Comparison of ENCODE assay signal across 25 cellular contexts in the genomic region with DNA sequence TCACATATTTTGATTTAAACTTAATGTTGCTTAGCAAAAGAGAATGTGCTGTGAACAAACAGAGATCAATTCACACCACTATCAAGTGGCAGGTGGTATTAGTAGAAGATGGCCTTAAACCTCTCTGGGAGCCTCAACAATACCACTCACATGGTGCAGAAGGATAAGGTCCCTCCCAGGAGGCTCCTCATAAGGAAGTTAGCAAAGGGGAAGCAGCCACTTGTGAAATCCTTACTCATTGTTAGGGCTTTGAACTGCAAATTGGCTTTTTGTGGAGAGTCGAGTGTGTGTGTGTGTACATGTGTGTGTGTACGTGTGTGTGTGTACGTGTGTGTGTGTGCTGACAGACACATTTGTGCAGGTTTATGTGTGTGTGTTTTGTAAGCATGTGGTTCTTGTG. TPM values are rescaled to one million over a fixed set of nuclear protein-coding genes. Genes with fewer than 3 reads are reported as not detected.
"Had no signal": no experiment of that assay in that cellular context is flagged by ENCODE, and none has a peak within 500 bp of the region (broad histone marks: within the 10 kb centered on the region; RNA-seq: fewer than 3 reads in every experiment).

No MANE protein-coding gene starts in this region.

- H3K9me3 Mint-ChIP-seq: activated T-cell treated with anti-CD3 and anti-CD28 coated beads, Interleukin-2, amount 50 U/mL, for 72 hours; dendritic cell treated with granulocyte-macrophage colony-stimulating factor and Interleukin-4, amounts not matched to agents 40 ng/mL and 50 ng/mL, for 4 days; nephron progenitor cell; stimulated activated effector memory CD8-positive, alpha-beta T cell treated with anti-CD3 and anti-CD28 coated beads, Interleukin-12 subunit alpha, Interleukin-12 subunit beta, amount 100 ng/mL, for 72 hours had no signal

- H3K27ac ChIP-seq: ascending aorta, breast epithelium, gastrocnemius medialis, heart left ventricle, left lung, sigmoid colon, stomach, WERI-Rb-1 had no signal

- DNase-seq: activated CD4-positive, alpha-beta T cell treated with anti-CD3 and anti-CD28 coated beads, Interleukin-2, amount 50 U/mL, for 4 hours; activated effector memory CD4-positive, alpha-beta T cell treated with anti-CD3 and anti-CD28 coated beads, Interleukin-2, amount 50 U/mL, for 16 hours; activated naive CD4-positive, alpha-beta T cell treated with anti-CD3 and anti-CD28 coated beads, Interleukin-2, amount 50 U/mL, for 16 hours; activated T-cell treated with anti-CD3 and anti-CD28 coated beads, Interleukin-2, amount 50 U/mL, for 72 hours; effector CD8-positive, alpha-beta T cell; gastrocnemius medialis; heart left ventricle; kidney; left lung; midbrain; nephron progenitor cell; nucleus accumbens; sigmoid colon; stimulated activated CD4-positive, alpha-beta T cell treated with anti-CD3 and anti-CD28 coated beads, Interleukin-4, amount 100 ng/mL, for 24 hours; stomach; trophoblast cell; WERI-Rb-1 had no signal

- H3K27ac Mint-ChIP-seq: activated T-cell treated with anti-CD3 and anti-CD28 coated beads, Interleukin-2, amount 50 U/mL, for 72 hours; dendritic cell treated with granulocyte-macrophage colony-stimulating factor and Interleukin-4, amounts not matched to agents 40 ng/mL and 50 ng/mL, for 4 days; nephron progenitor cell; stimulated activated effector memory CD8-positive, alpha-beta T cell treated with anti-CD3 and anti-CD28 coated beads, Interleukin-12 subunit alpha, Interleukin-12 subunit beta, amount 100 ng/mL, for 72 hours had no signal

- H3K4me3 ChIP-seq: ascending aorta, breast epithelium, gastrocnemius medialis, heart left ventricle, left lung, sigmoid colon, stomach had no signal

- H3K27me3 ChIP-seq: ascending aorta, sigmoid colon had no signal

- H3K4me1 Mint-ChIP-seq: stimulated activated effector memory CD8-positive, alpha-beta T cell treated with anti-CD3 and anti-CD28 coated beads, Interleukin-12 subunit alpha, Interleukin-12 subunit beta, amount 100 ng/mL, for 72 hours had no signal

- H3K9me3 ChIP-seq: ascending aorta, breast epithelium, gastrocnemius medialis, heart left ventricle, left lung, sigmoid colon, stomach had no signal

- H3K4me1 ChIP-seq: ascending aorta, breast epithelium, gastrocnemius medialis, heart left ventricle, left lung, sigmoid colon, stomach had no signal

- H3K36me3 ChIP-seq: ascending aorta, breast epithelium, gastrocnemius medialis, heart left ventricle, left lung, sigmoid colon, stomach, WERI-Rb-1 had no signal

- H3K4me3 Mint-ChIP-seq: activated T-cell treated with anti-CD3 and anti-CD28 coated beads, Interleukin-2, amount 50 U/mL, for 72 hours; dendritic cell treated with granulocyte-macrophage colony-stimulating factor and Interleukin-4, amounts not matched to agents 40 ng/mL and 50 ng/mL, for 4 days; nephron progenitor cell; stimulated activated effector memory CD8-positive, alpha-beta T cell treated with anti-CD3 and anti-CD28 coated beads, Interleukin-12 subunit alpha, Interleukin-12 subunit beta, amount 100 ng/mL, for 72 hours had no signal

- H3K36me3 Mint-ChIP-seq: stimulated activated effector memory CD8-positive, alpha-beta T cell treated with anti-CD3 and anti-CD28 coated beads, Interleukin-12 subunit alpha, Interleukin-12 subunit beta, amount 100 ng/mL, for 72 hours had no signal

- FAIRE-seq: kidney had no signal

- ATAC-seq: activated T-cell treated with anti-CD3 and anti-CD28 coated beads, Interleukin-2, amount 50 U/mL, for 72 hours; esophagus mucosa; gastrocnemius medialis; heart left ventricle; left lung; stimulated activated effector memory CD8-positive, alpha-beta T cell treated with anti-CD3 and anti-CD28 coated beads, Interleukin-12 subunit alpha, Interleukin-12 subunit beta, amount 100 ng/mL, for 72 hours had no signal

RNA-seq across cellular contexts. Expression of gene ASIC2, which starts 48.9 kb away (rescaled TPM):
- total RNA-seq: activated CD8-positive, alpha-beta memory T cell treated with anti-CD3 and anti-CD28 coated beads for 36 hours; activated T-cell treated with anti-CD3 and anti-CD28 coated beads, Interleukin-2, amount 50 U/mL, for 72 hours; ascending aorta; chondrocyte; esophagus mucosa; gastrocnemius medialis; lung microvascular endothelial cell had no signal
- polyA plus RNA-seq: heart left ventricle had no signal
